In genomic region chr1:22229374-22229773, GRCh38 we compare ENCODE assay signal across 17 cellular contexts.
DNase-seq lines count a peak whose midpoint lies in the region; ATAC-seq and TF ChIP-seq lines count a peak whose summit lies in the region.
"Had no signal": no experiment of that assay in that cellular context is flagged by ENCODE, and none has a peak within 500 bp of the region (broad histone marks: within the 10 kb centered on the region; RNA-seq: fewer than 3 reads in every experiment).

No MANE protein-coding gene starts in this region.

- ATAC-seq in body of pancreas (peak; percentile 49), GM18858 (IDR thresholded peaks at IDR 0.05; ENCODE audit: unreplicated experiment) (no peak), HG03460 (IDR thresholded peaks at IDR 0.05; ENCODE audit: unreplicated experiment) (no peak), HG03097 (IDR thresholded peaks at IDR 0.05; ENCODE audit: low FRiP score, unreplicated experiment) (no peak), GM21515 (IDR thresholded peaks at IDR 0.05; ENCODE audit: unreplicated experiment) (no peak)
- ATAC-seq: GM12878, HCT116 had no signal

- peak; percentile 59 for DNase-seq in MCF 10A (ENCODE audit: unreplicated experiment)
- no peak for DNase-seq in breast epithelium (ENCODE audit: low spot score in 2 of 2)
- no peak for DNase-seq in body of pancreas
- DNase-seq in iPS-NIHi7 (ENCODE audit: extremely low spot score): peak; percentile 50
- DNase-seq: activated CD4-positive, CD25-positive, alpha-beta regulatory T cell; activated naive CD4-positive, alpha-beta T cell treated with anti-CD3 and anti-CD28 coated beads, Interleukin-2, amount 50 U/mL, for 16 hours; CD4-positive, alpha-beta T cell; islet precursor cell; NCI-H748 treated with DMSO at 0.1 percent for 48 hours; stimulated activated CD4-positive, alpha-beta T cell treated with anti-CD3 and anti-CD28 coated beads, Interleukin-15, amount 100 ng/mL, for 24 hours had no signal

- intact Hi-C loops in MCF 10A (cut with micrococcal nuclease) (no loop called here), breast epithelium (cut with DNase I; ENCODE audit: low total_unique reads) (no loop called here), body of pancreas (cut with DNase I) (no loop called here)

- POLR2A ChIA-PET in MCF 10A (lab: Yijun Ruan, JAX): interaction anchor here (0.9 to 1.5 kb wide), 3 partner anchors 13 to 63 kb away, joined by 3 to 6 read pairs (median 6); no protein-coding TSS in a partner anchor

- H3K36me3 ChIP-seq in breast epithelium (no peaks in the 10 kb centered on the region), body of pancreas (replicated peaks in 1 of 2; ENCODE audit: insufficient read depth in 1 of 2, low read depth in 2 of 2) (no peaks in the 10 kb centered on the region)

- H3K4me3 ChIP-seq in breast epithelium (no peak overlapping the region), body of pancreas (no peak overlapping the region)
- H3K4me3 ChIP-seq: GM12878 had no signal

- no peak overlapping the region for H3K27ac Mint-ChIP-seq in MCF 10A (ENCODE audit: low read depth, unreplicated experiment)
- H3K27ac Mint-ChIP-seq: CD4-positive, alpha-beta T cell; T-helper 1 cell treated with Interleukin-12 subunit alpha and Interleukin-12 subunit beta and Interleukin-4 antibody, amounts not matched to agents 30 μg/mL and 1 μg/mL, for 36 hours had no signal

- peaks cover 6% of the 10 kb centered on the region for H3K36me3 Mint-ChIP-seq in MCF 10A (ENCODE audit: insufficient read depth, unreplicated experiment)

- no peak for TF ChIP-seq CTCF in MCF 10A (IDR thresholded peaks at IDR 0.05; ENCODE audit: unreplicated experiment)
- TF ChIP-seq CTCF in breast epithelium (IDR thresholded peaks at IDR 0.05): no peak
- no peak for TF ChIP-seq CTCF in body of pancreas (IDR thresholded peaks at IDR 0.05)

- H3K9me3 Mint-ChIP-seq in MCF 10A (ENCODE audit: unreplicated experiment): peaks cover 7% of the 10 kb centered on the region
- H3K9me3 Mint-ChIP-seq: CD4-positive, alpha-beta T cell; T-helper 1 cell treated with Interleukin-12 subunit alpha and Interleukin-12 subunit beta and Interleukin-4 antibody, amounts not matched to agents 30 μg/mL and 1 μg/mL, for 36 hours had no signal

- peaks cover 25% of the 10 kb centered on the region for H3K27me3 Mint-ChIP-seq in MCF 10A (ENCODE audit: insufficient read depth, unreplicated experiment)

- H3K4me3 Mint-ChIP-seq in MCF 10A (ENCODE audit: unreplicated experiment): no peak overlapping the region
- H3K4me3 Mint-ChIP-seq: CD4-positive, alpha-beta T cell; T-helper 1 cell treated with Interleukin-12 subunit alpha and Interleukin-12 subunit beta and Interleukin-4 antibody, amounts not matched to agents 30 μg/mL and 1 μg/mL, for 36 hours had no signal

- H3K27ac ChIP-seq in breast epithelium (no peak overlapping the region), body of pancreas (no peak overlapping the region)

- CTCF ChIA-PET in MCF 10A (lab: Yijun Ruan, JAX): no interaction called here

- H3K9me3 ChIP-seq in breast epithelium (no peaks in the 10 kb centered on the region), body of pancreas (no peaks in the 10 kb centered on the region)

- WGBS in body of pancreas, 2 donors: 61 to 85% methylated on average over 2 of the region's 2 CpGs

- peaks cover 16% of the 10 kb centered on the region for H3K4me1 Mint-ChIP-seq in MCF 10A (ENCODE audit: insufficient read depth, unreplicated experiment)

- TF ChIP-seq POLR2A in breast epithelium (IDR thresholded peaks at IDR 0.05): no peak
- no peak for TF ChIP-seq POLR2A in body of pancreas (IDR thresholded peaks at IDR 0.05)

- H3K4me1 ChIP-seq in breast epithelium (no peaks in the 10 kb centered on the region), body of pancreas (peaks cover 4% of the 10 kb centered on the region)

- H3K27me3 ChIP-seq in breast epithelium (peaks cover 0 to 7% of the 10 kb centered on the region in 2 donors), body of pancreas (no peaks in the 10 kb centered on the region)

- no TSS peak for BruUV-seq in MCF 10A (replicated peaks; lab: Mats Ljungman, UMichigan)

Comparison
In these comparisons a context has a peak if more than half of its experiments do, and no peak if none do; other contexts are left out.
1. DNase-seq: peak in MCF 10A (single experiment) and iPS-NIHi7 (single experiment); none in breast epithelium (0 of 2) and body of pancreas (0 of 4).